ENCODE assay signal across 8 cellular contexts in the genomic region with DNA sequence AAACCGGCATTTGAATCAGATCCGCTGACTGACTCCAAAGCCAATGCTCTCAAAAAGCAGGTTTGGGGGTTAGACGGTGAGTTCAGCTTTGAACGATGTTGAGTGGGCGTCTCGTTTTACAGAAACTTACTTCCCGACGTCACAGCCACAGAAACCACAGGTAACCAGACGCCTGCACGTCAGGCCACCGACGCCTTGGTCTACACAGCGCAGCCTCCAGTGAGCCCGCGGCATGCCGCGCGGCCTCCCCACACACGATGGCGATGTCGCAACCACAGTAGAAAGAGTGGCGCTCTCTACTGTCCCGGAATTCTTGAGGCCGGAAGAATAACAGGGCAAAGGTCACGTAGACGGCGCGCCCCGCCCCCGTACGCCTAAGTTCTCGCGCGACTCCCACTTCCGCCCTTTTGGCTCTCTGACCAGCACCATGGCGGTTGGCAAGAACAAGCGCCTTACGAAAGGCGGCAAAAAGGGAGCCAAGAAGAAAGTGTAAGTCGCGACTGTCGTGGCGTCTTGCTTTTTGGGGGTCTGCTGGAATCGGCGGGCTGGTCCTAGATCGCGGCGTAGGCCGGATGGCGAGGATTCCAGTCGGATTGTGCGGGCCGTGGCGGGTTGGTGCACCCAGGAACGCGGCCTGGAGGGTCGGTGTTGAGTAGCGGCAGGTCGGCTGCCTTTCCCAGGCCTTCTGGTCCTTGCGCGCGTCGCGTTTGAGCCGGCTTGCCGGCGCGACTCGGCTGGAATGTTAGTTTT. TPM values are rescaled to one million over a fixed set of nuclear protein-coding genes. Genes with fewer than 3 reads are reported as not detected.
DNase-seq lines count a peak whose midpoint lies in the region; ATAC-seq and TF ChIP-seq lines count a peak whose summit lies in the region.

A gene (plus strand): TSS at position 403 of the 750 bp plus-strand sequence. CDS start 25 bp downstream, at position 428.

- peak; percentile 92 for ATAC-seq in GM19025 (IDR thresholded peaks at IDR 0.05; ENCODE audit: low read depth, unreplicated experiment)
- peak; percentile 95 for ATAC-seq in HG03354 (IDR thresholded peaks at IDR 0.05; ENCODE audit: poor library complexity, severe bottlenecking, unreplicated experiment)

- H3K4me3 ChIP-seq in kidney epithelial cell (ENCODE audit: low read depth, low read length), result peak within 1 kb of the TSS; percentile 89

- no peaks in the 10 kb centered on the region for H3K27me3 ChIP-seq in kidney epithelial cell (ENCODE audit: control insufficient read depth, insufficient read depth, low read length)

- no peaks in the 10 kb centered on the region for H3K36me3 ChIP-seq in kidney epithelial cell (ENCODE audit: control insufficient read depth, insufficient read depth, low read length)

- DNase-seq in AG20443 (ENCODE audit: low spot score) (peak; percentile 96), NCI-H446 treated with DMSO at 0.1 percent for 48 hours (lab: John Stamatoyannopoulos, UW) (peak; percentile 89), cerebellum (ENCODE audit: low spot score) (peak; percentile 94), kidney epithelial cell (ENCODE audit: low read depth) (peak; percentile 81)
- DNase-seq in activated CD4-positive, CD25-positive, alpha-beta regulatory T cell treated with anti-CD3 and anti-CD28 coated beads, Interleukin-2, amount 50 U/mL, for 72 hours, result peak; percentile 99
- DNase-seq in stimulated activated CD4-positive, alpha-beta T cell treated with anti-CD3 and anti-CD28 coated beads, Interleukin-1b, Interleukin-23, amount 100 ng/mL, for 1 hour (ENCODE audit: low read depth in 2 of 2), result peak; percentile 92 to 96

- peak; percentile 83 for TF ChIP-seq CTCF in kidney epithelial cell (IDR thresholded peaks at IDR 0.05; ENCODE audit: insufficient read depth, low read length, poor library complexity, severe bottlenecking)

RNA-seq across cellular contexts. Expression of the gene that starts here (rescaled TPM):
- total RNA-seq in cerebellum (1,466 TPM), kidney epithelial cell (4,215 and 4,820 TPM in 2 replicates)

Comparison
In these comparisons a context has a peak if more than half of its experiments do, and no peak if none do; other contexts are left out.
1. Peak in every context shown above with its lines: DNase-seq, ATAC-seq and H3K4me3 ChIP-seq.